In genomic region chr14:100902295-100902694, GRCh38 we compare ENCODE assay signal across 13 cellular contexts. TPM values are rescaled to one million over a fixed set of nuclear protein-coding genes. Genes with fewer than 3 reads are reported as not detected.
DNase-seq lines count a peak whose midpoint lies in the region; ATAC-seq and TF ChIP-seq lines count a peak whose summit lies in the region.
"Had no signal": no experiment of that assay in that cellular context is flagged by ENCODE, and none has a peak within 500 bp of the region (broad histone marks: within the 10 kb centered on the region; RNA-seq: fewer than 3 reads in every experiment).

No MANE protein-coding gene starts in this region.

- H2AFZ ChIP-seq in GM23338 = peak overlapping the region; percentile 72

- intact Hi-C loops in gastrocnemius medialis (cut with DNase I; ENCODE audit: low total_unique reads) = no loop called here

- peaks cover 50% of the 10 kb centered on the region for H3K27me3 Mint-ChIP-seq in GM23338 (ENCODE audit: insufficient read depth, low read depth, poor library complexity)

- TF ChIP-seq CTCF in GM23338 (conservative IDR thresholded peaks at IDR 0.05; ENCODE audit: low read depth in 2 of 2) (peak; percentile 65), gastrocnemius medialis (IDR thresholded peaks at IDR 0.05 in 4 of 5, conservative IDR thresholded peaks at IDR 0.05 in 1 of 5) (no peak)

- H3K36me3 ChIP-seq in GM23338 (ENCODE audit: insufficient read depth) = no peaks in the 10 kb centered on the region
- no peaks in the 10 kb centered on the region for H3K36me3 ChIP-seq in gastrocnemius medialis

- in situ Hi-C loops in ACHN (cut with HindIII; ENCODE audit: low pct_ligation_motif_present, low pct_unique_long_range_greater_than_20kb, low sequenced_read_pairs) (no loop called here), gastrocnemius medialis (cut with MboI; ENCODE audit: low sequenced_read_pairs in 4 of 4) (no loop called here)

- H3K4me1 Mint-ChIP-seq in GM23338 = peaks cover 56% of the 10 kb centered on the region

- peak overlapping the region; percentile 32; the same call in 1 of the 3 replicates for H3K4me3 Mint-ChIP-seq in GM23338
- H3K4me3 Mint-ChIP-seq: naive thymus-derived CD4-positive, alpha-beta T cell had no signal

- H3K27me3 ChIP-seq in GM23338 (ENCODE audit: insufficient read depth) (peaks cover 38% of the 10 kb centered on the region), gastrocnemius medialis (peaks cover 0 to 19% (median 13%) of the 10 kb centered on the region in 3 donors)

- H3K27ac ChIP-seq in GM23338 (ENCODE audit: low read depth) = no peak overlapping the region
- H3K27ac ChIP-seq in gastrocnemius medialis = no peak overlapping the region

- H3K4me1 ChIP-seq in GM23338 (ENCODE audit: insufficient read depth) (peaks cover 37% of the 10 kb centered on the region), gastrocnemius medialis (no peaks in the 10 kb centered on the region)

- peak overlapping the region; percentile 64 for H3K4me2 ChIP-seq in GM23338

- TF ChIP-seq POLR2A in gastrocnemius medialis (IDR thresholded peaks at IDR 0.05) = no peak

- ATAC-seq in GM23338 (peak; percentile 38), gastrocnemius medialis (no peak), HG03025 (IDR thresholded peaks at IDR 0.05; ENCODE audit: low FRiP score, unreplicated experiment) (no peak)
- ATAC-seq in activated CD4-positive, CD25-positive, alpha-beta regulatory T cell treated with anti-CD3 and anti-CD28 coated beads, Interleukin-2, amount 50 U/mL, for 24 hours = no peak
- ATAC-seq: GM12878; naive thymus-derived CD4-positive, alpha-beta T cell had no signal

- H3K9me2 ChIP-seq in GM23338 (ENCODE audit: insufficient read depth) = no peaks in the 10 kb centered on the region

- H3K9me3 ChIP-seq in iPS-18c (ENCODE audit: control insufficient read depth, insufficient read depth, low read length) = no peaks in the 10 kb centered on the region
- H3K9me3 ChIP-seq in gastrocnemius medialis = no peaks in the 10 kb centered on the region

- no peak overlapping the region for H3K27ac Mint-ChIP-seq in GM23338

- H3K4me3 ChIP-seq in GM23338 = no peak overlapping the region
- 0 out of 2 replicates have a peak overlapping the region, but pooled peaks have one; percentile 17 for H3K4me3 ChIP-seq in iPS-18c (ENCODE audit: insufficient read depth, low read depth, low read length)
- no peak overlapping the region for H3K4me3 ChIP-seq in gastrocnemius medialis
- H3K4me3 ChIP-seq: GM12878 had no signal

- no peaks in the 10 kb centered on the region for H3K79me2 ChIP-seq in GM23338 (replicated peaks; ENCODE audit: insufficient read depth)

- DNase-seq in ACHN = peak; percentile 6
- peak; percentile 71 for DNase-seq in GM23338 (ENCODE audit: low spot score)
- peak; percentile 26 for DNase-seq in RPMI8226
- DNase-seq in gastrocnemius medialis = no peak
- no peak for DNase-seq in NCI-H345 treated with DMSO at 0.1 percent for 48 hours (lab: John Stamatoyannopoulos, UW; ENCODE audit: unreplicated experiment)
- DNase-seq: naive thymus-derived CD4-positive, alpha-beta T cell; NCI-H446 had no signal

- H4K20me1 ChIP-seq in GM23338 (replicated peaks; ENCODE audit: insufficient read depth) = no peaks in the 10 kb centered on the region; the same call in 1 of the 2 replicates

- peaks cover 6% of the 10 kb centered on the region; the same call in 2 of the 3 replicates for H3K36me3 Mint-ChIP-seq in GM23338 (ENCODE audit: low read depth)
- H3K36me3 Mint-ChIP-seq: naive thymus-derived CD4-positive, alpha-beta T cell had no signal

- no peaks in the 10 kb centered on the region for H3F3A ChIP-seq in GM23338 (replicated peaks; ENCODE audit: low read depth)

- peaks cover 13% of the 10 kb centered on the region for H3K9me3 Mint-ChIP-seq in GM23338

TF ChIP-seq in GM23338, 12 proteins besides CTCF, POLR2A, EP300 and RAD21:
- TF ChIP-seq, protein P1, sequence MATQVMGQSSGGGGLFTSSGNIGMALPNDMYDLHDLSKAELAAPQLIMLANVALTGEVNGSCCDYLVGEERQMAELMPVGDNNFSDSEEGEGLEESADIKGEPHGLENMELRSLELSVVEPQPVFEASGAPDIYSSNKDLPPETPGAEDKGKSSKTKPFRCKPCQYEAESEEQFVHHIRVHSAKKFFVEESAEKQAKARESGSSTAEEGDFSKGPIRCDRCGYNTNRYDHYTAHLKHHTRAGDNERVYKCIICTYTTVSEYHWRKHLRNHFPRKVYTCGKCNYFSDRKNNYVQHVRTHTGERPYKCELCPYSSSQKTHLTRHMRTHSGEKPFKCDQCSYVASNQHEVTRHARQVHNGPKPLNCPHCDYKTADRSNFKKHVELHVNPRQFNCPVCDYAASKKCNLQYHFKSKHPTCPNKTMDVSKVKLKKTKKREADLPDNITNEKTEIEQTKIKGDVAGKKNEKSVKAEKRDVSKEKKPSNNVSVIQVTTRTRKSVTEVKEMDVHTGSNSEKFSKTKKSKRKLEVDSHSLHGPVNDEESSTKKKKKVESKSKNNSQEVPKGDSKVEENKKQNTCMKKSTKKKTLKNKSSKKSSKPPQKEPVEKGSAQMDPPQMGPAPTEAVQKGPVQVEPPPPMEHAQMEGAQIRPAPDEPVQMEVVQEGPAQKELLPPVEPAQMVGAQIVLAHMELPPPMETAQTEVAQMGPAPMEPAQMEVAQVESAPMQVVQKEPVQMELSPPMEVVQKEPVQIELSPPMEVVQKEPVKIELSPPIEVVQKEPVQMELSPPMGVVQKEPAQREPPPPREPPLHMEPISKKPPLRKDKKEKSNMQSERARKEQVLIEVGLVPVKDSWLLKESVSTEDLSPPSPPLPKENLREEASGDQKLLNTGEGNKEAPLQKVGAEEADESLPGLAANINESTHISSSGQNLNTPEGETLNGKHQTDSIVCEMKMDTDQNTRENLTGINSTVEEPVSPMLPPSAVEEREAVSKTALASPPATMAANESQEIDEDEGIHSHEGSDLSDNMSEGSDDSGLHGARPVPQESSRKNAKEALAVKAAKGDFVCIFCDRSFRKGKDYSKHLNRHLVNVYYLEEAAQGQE (IDR thresholded peaks at IDR 0.05; ENCODE audit: unreplicated experiment) = no peak
- TF ChIP-seq ZNF331 (CRISPR knock-in tag; IDR thresholded peaks at IDR 0.05; ENCODE audit: low read depth) = no peak
- no peak for TF ChIP-seq JUNB (IDR thresholded peaks at IDR 0.05; ENCODE audit: unreplicated experiment)

RNA-seq across cellular contexts. Expression of gene RTL1, which starts 1.2 kb away (rescaled TPM):
- not detected in 2 replicates for total RNA-seq in GM23338 (2014; rRNA removed; shearing (Covaris generic))
- polyA plus RNA-seq in GM23338 (2016; fragmentation: Nextera tagmentation; extraction: Ambion mirVana) = not detected in 2 replicates
- total RNA-seq in gastrocnemius medialis = not detected
- total RNA-seq: activated CD8-positive, alpha-beta memory T cell treated with anti-CD3 and anti-CD28 coated beads for 36 hours; GM12878; naive thymus-derived CD4-positive, alpha-beta T cell; T-helper 1 cell treated with Interleukin-12 subunit alpha and Interleukin-12 subunit beta and Interleukin-4 antibody, amounts not matched to agents 30 ng/mL and 1 ng/mL, for 36 hours had no signal
- polyA plus RNA-seq: GM12878; naive thymus-derived CD4-positive, alpha-beta T cell had no signal

Comparison
In these comparisons a context has a peak if more than half of its experiments do, and no peak if none do; other contexts are left out.
1. DNase-seq: peak in ACHN (single experiment), GM23338 (single experiment) and RPMI8226 (single experiment); none in gastrocnemius medialis (0 of 2) and NCI-H345 treated with DMSO at 0.1 percent for 48 hours (single experiment).
2. CTCF ChIP-seq: peak in GM23338 (2 of 2); none in gastrocnemius medialis (0 of 5).